ENCODE assay signal across 36 cellular contexts in genomic region chr22:50047346-50047745, GRCh38. TPM values are rescaled to one million over a fixed set of nuclear protein-coding genes. Genes with fewer than 3 reads are reported as not detected.
"Had no signal": no experiment of that assay in that cellular context is flagged by ENCODE, and none has a peak within 500 bp of the region (broad histone marks: within the 10 kb centered on the region; RNA-seq: fewer than 3 reads in every experiment).

No MANE protein-coding gene starts in this region.

- H3K27ac Mint-ChIP-seq: activated B cell treated with CpG ODN at 0.5 μM for 24 hours; activated CD4-positive, alpha-beta memory T cell treated with anti-CD3 and anti-CD28 coated beads for 36 hours; activated naive CD4-positive, alpha-beta T cell treated with anti-CD3 and anti-CD28 coated beads for 36 hours; activated naive CD4-positive, alpha-beta T cell treated with anti-CD3 and anti-CD28 coated beads, Interleukin-2, amount 50 U/mL, for 72 hours; activated T-helper 1 cell treated with anti-CD3 and anti-CD28 coated beads, Interleukin-12 subunit alpha, Interleukin-12 subunit beta, Interleukin-2, Interleukin-4 antibody, amounts not matched to agents 30 ng/mL and 10 ng/mL and 1 ng/mL, durations not matched to agents 14 hours and 24 hours and 36 hours; brain had no signal

- H3K36me3 Mint-ChIP-seq: activated CD4-positive, alpha-beta memory T cell treated with anti-CD3 and anti-CD28 coated beads for 36 hours; activated naive CD4-positive, alpha-beta T cell treated with anti-CD3 and anti-CD28 coated beads, Interleukin-2, amount 50 U/mL, for 72 hours; brain had no signal

- H3K9me3 Mint-ChIP-seq: activated B cell treated with CpG ODN at 0.5 μM for 24 hours; activated CD4-positive, alpha-beta memory T cell treated with anti-CD3 and anti-CD28 coated beads for 36 hours; activated naive CD4-positive, alpha-beta T cell treated with anti-CD3 and anti-CD28 coated beads for 36 hours; activated naive CD4-positive, alpha-beta T cell treated with anti-CD3 and anti-CD28 coated beads, Interleukin-2, amount 50 U/mL, for 72 hours; activated T-cell treated with anti-CD3 and anti-CD28 coated beads, Interleukin-2, amount 50 U/mL, for 4 hours had no signal

- H3K4me3 Mint-ChIP-seq: activated B cell treated with CpG ODN at 0.5 μM for 24 hours; activated CD4-positive, alpha-beta memory T cell treated with anti-CD3 and anti-CD28 coated beads for 36 hours; activated naive CD4-positive, alpha-beta T cell treated with anti-CD3 and anti-CD28 coated beads for 36 hours; activated T-cell treated with anti-CD3 and anti-CD28 coated beads, Interleukin-2, amount 50 U/mL, for 4 hours; activated T-helper 1 cell treated with anti-CD3 and anti-CD28 coated beads, Interleukin-12 subunit alpha, Interleukin-12 subunit beta, Interleukin-2, Interleukin-4 antibody, amounts not matched to agents 30 ng/mL and 10 ng/mL and 1 ng/mL, durations not matched to agents 14 hours and 24 hours and 36 hours; brain had no signal

- ATAC-seq: activated naive CD4-positive, alpha-beta T cell treated with anti-CD3 and anti-CD28 coated beads, Interleukin-2, amount 50 U/mL, for 72 hours; activated T-cell treated with anti-CD3 and anti-CD28 coated beads, Interleukin-2, amount 50 U/mL, for 4 hours; Panc1 had no signal

- H3K4me1 Mint-ChIP-seq: activated B cell treated with CpG ODN at 0.5 μM for 24 hours, brain had no signal

- DNase-seq: activated B cell treated with CpG ODN at 0.5 μM for 24 hours; activated CD4-positive, alpha-beta memory T cell treated with anti-CD3 and anti-CD28 coated beads for 36 hours; activated CD4-positive, alpha-beta T cell treated with anti-CD3 and anti-CD28 coated beads for 4 hours; activated CD4-positive, alpha-beta T cell treated with anti-CD3 and anti-CD28 coated beads, Interleukin-2, amount 50 U/mL, for 1 hour; activated CD4-positive, CD25-positive, alpha-beta regulatory T cell treated with anti-CD3 and anti-CD28 coated beads, Interleukin-2, amount 50 U/mL, for 72 hours; activated CD8-positive, alpha-beta memory T cell treated with anti-CD3 and anti-CD28 coated beads, Interleukin-2, amount 50 U/mL, for 4 hours; activated gamma-delta T cell treated with Interleukin-2 at 50 U/mL for 16 hours; activated naive CD4-positive, alpha-beta T cell treated with anti-CD3 and anti-CD28 coated beads for 36 hours; activated T-cell treated with anti-CD3 and anti-CD28 coated beads for 4 hours; activated T-cell treated with anti-CD3 and anti-CD28 coated beads, Interleukin-2, amount 50 U/mL, for 4 hours; adrenal gland; central memory CD4-positive, alpha-beta T cell; MM.1S; MV-4-11; NCI-H1092; NCI-H146; NCI-H187; NCI-H2029 treated with DMSO at 0.1 percent for 48 hours; NCI-H2107; NCI-H2171; NCI-H2227 treated with DMSO at 0.1 percent for 48 hours; NCI-H446; NCI-H524; NCI-H69; SHP77 treated with DMSO at 0.1 percent for 48 hours; SW 1271; T-helper 1 cell; T-helper 2 cell; T-helper 9 cell had no signal

RNA-seq across cellular contexts. Expression of gene TTLL8, which starts 10.8 kb away (rescaled TPM):
- total RNA-seq: activated B cell treated with CpG ODN at 0.5 μM for 24 hours; activated CD4-positive, alpha-beta memory T cell treated with anti-CD3 and anti-CD28 coated beads for 36 hours; activated naive CD4-positive, alpha-beta T cell treated with anti-CD3 and anti-CD28 coated beads for 36 hours; activated naive CD4-positive, alpha-beta T cell treated with anti-CD3 and anti-CD28 coated beads, Interleukin-2, amount 50 U/mL, for 72 hours; activated T-cell treated with anti-CD3 and anti-CD28 coated beads, Interleukin-2, amount 50 U/mL, for 4 hours; activated T-helper 1 cell treated with anti-CD3 and anti-CD28 coated beads, Interleukin-12 subunit alpha, Interleukin-12 subunit beta, Interleukin-2, Interleukin-4 antibody, amounts not matched to agents 30 ng/mL and 10 ng/mL and 1 ng/mL, durations not matched to agents 14 hours and 24 hours and 36 hours; adrenal gland; LHCN-M2; RPMI7951; SJSA1 had no signal

RNA-seq across cellular contexts. Expression of gene IL17REL, which starts 34.8 kb away (rescaled TPM):
- total RNA-seq: activated T-helper 1 cell treated with anti-CD3 and anti-CD28 coated beads, Interleukin-12 subunit alpha, Interleukin-12 subunit beta, Interleukin-2, Interleukin-4 antibody, amounts not matched to agents 30 ng/mL and 10 ng/mL and 1 ng/mL, durations not matched to agents 14 hours and 24 hours and 36 hours; adrenal gland; LHCN-M2; RPMI7951; SJSA1 had no signal

RNA-seq across cellular contexts. Expression of gene MLC1, which starts 37.9 kb away (rescaled TPM):
- total RNA-seq: activated B cell treated with CpG ODN at 0.5 μM for 24 hours; activated CD4-positive, alpha-beta memory T cell treated with anti-CD3 and anti-CD28 coated beads for 36 hours; activated T-helper 1 cell treated with anti-CD3 and anti-CD28 coated beads, Interleukin-12 subunit alpha, Interleukin-12 subunit beta, Interleukin-2, Interleukin-4 antibody, amounts not matched to agents 30 ng/mL and 10 ng/mL and 1 ng/mL, durations not matched to agents 14 hours and 24 hours and 36 hours; adrenal gland; LHCN-M2; RPMI7951 had no signal

RNA-seq across cellular contexts. Expression of gene MOV10L1, which starts 42.5 kb away (rescaled TPM):
- total RNA-seq: activated B cell treated with CpG ODN at 0.5 μM for 24 hours; activated CD4-positive, alpha-beta memory T cell treated with anti-CD3 and anti-CD28 coated beads for 36 hours; activated naive CD4-positive, alpha-beta T cell treated with anti-CD3 and anti-CD28 coated beads for 36 hours; activated naive CD4-positive, alpha-beta T cell treated with anti-CD3 and anti-CD28 coated beads, Interleukin-2, amount 50 U/mL, for 72 hours; activated T-cell treated with anti-CD3 and anti-CD28 coated beads, Interleukin-2, amount 50 U/mL, for 4 hours; activated T-helper 1 cell treated with anti-CD3 and anti-CD28 coated beads, Interleukin-12 subunit alpha, Interleukin-12 subunit beta, Interleukin-2, Interleukin-4 antibody, amounts not matched to agents 30 ng/mL and 10 ng/mL and 1 ng/mL, durations not matched to agents 14 hours and 24 hours and 36 hours; RPMI7951 had no signal
